8 cellular contexts compared by ENCODE assay signal in genomic region chr3:4722103-4722502, GRCh38.
DNase-seq lines count a peak whose midpoint lies in the region; ATAC-seq and TF ChIP-seq lines count a peak whose summit lies in the region.

No MANE protein-coding gene starts in this region.

- intact Hi-C loops in lower lobe of right lung (cut with DNase I), result no loop called here
- intact Hi-C loops in uterus (cut with DNase I; ENCODE audit: low total_unique reads), result no loop called here

- no peaks in the 10 kb centered on the region for H3K27me3 Mint-ChIP-seq in activated T-cell treated with anti-CD3 and anti-CD28 coated beads, Interleukin-2, amount 50 U/mL, for 24 hours

- peaks cover 0 to 38% (median 0%) of the 10 kb centered on the region in 4 donors for H3K4me1 ChIP-seq in Peyer's patch
- peaks cover 60% of the 10 kb centered on the region for H3K4me1 ChIP-seq in lower lobe of right lung
- H3K4me1 ChIP-seq in uterus, result peaks cover 5 to 19% of the 10 kb centered on the region in 2 donors

- TF ChIP-seq CTCF in Peyer's patch (IDR thresholded peaks at IDR 0.05) (peak in 4 of 6 experiments; percentile 15 to 72 (median 66)), lower lobe of right lung (IDR thresholded peaks at IDR 0.05) (peak; percentile 47), uterus (IDR thresholded peaks at IDR 0.05) (peak; percentile 35 to 57 (median 39))

- no peak overlapping the region for H3K27ac Mint-ChIP-seq in activated T-cell treated with anti-CD3 and anti-CD28 coated beads, Interleukin-2, amount 50 U/mL, for 24 hours

- H3K36me3 ChIP-seq in Peyer's patch, result peaks cover 0 to 8% (median 0%) of the 10 kb centered on the region in 3 donors
- peaks cover 17% of the 10 kb centered on the region for H3K36me3 ChIP-seq in lower lobe of right lung
- no peaks in the 10 kb centered on the region for H3K36me3 ChIP-seq in uterus

- H3K9me3 Mint-ChIP-seq in activated T-cell treated with anti-CD3 and anti-CD28 coated beads, Interleukin-2, amount 50 U/mL, for 24 hours, result no peaks in the 10 kb centered on the region

- H3K4me3 ChIP-seq in Peyer's patch (no peak overlapping the region), lower lobe of right lung (no peak overlapping the region), uterus (no peak overlapping the region)

- peaks cover 29% of the 10 kb centered on the region for H3K4me1 Mint-ChIP-seq in activated T-cell treated with anti-CD3 and anti-CD28 coated beads, Interleukin-2, amount 50 U/mL, for 24 hours (ENCODE audit: low read depth)

- TF ChIP-seq POLR2A in Peyer's patch (IDR thresholded peaks at IDR 0.05), result no peak
- TF ChIP-seq POLR2A in uterus (IDR thresholded peaks at IDR 0.05), result no peak

- H3K36me3 Mint-ChIP-seq in activated T-cell treated with anti-CD3 and anti-CD28 coated beads, Interleukin-2, amount 50 U/mL, for 24 hours (ENCODE audit: low read depth), result peaks cover 65% of the 10 kb centered on the region

- H3K27me3 ChIP-seq in Peyer's patch (no peaks in the 10 kb centered on the region), lower lobe of right lung (ENCODE audit: low read depth) (no peaks in the 10 kb centered on the region), uterus (no peaks in the 10 kb centered on the region)

- H3K9me3 ChIP-seq in Peyer's patch (no peaks in the 10 kb centered on the region), lower lobe of right lung (no peaks in the 10 kb centered on the region), uterus (no peaks in the 10 kb centered on the region)

- peak overlapping the region in 2 of 4 donors; percentile 29 to 44 for H3K27ac ChIP-seq in Peyer's patch
- peak overlapping the region; percentile 58 for H3K27ac ChIP-seq in lower lobe of right lung
- H3K27ac ChIP-seq in uterus, result peak overlapping the region; percentile 68 to 70

- no peak overlapping the region for H3K4me3 Mint-ChIP-seq in activated T-cell treated with anti-CD3 and anti-CD28 coated beads, Interleukin-2, amount 50 U/mL, for 24 hours

- peak; percentile 62 for ATAC-seq in HG03097 (IDR thresholded peaks at IDR 0.05; ENCODE audit: low FRiP score, unreplicated experiment)
- ATAC-seq in lower lobe of right lung, result peak; percentile 55 to 76

- DNase-seq in activated T-cell treated with anti-CD3 and anti-CD28 coated beads, Interleukin-2, amount 50 U/mL, for 24 hours, result peak; percentile 43
- DNase-seq in activated T-cell treated with anti-CD3 and anti-CD28 coated beads, Interleukin-2, amount 50 U/mL, for 1 hour, result no peak
- peak in 1 of 3 donors; percentile 65 for DNase-seq in Peyer's patch
- peak; percentile 74 for DNase-seq in cerebellar cortex (ENCODE audit: low spot score)
- no peak for DNase-seq in lower lobe of right lung
- no peak for DNase-seq in uterus
- DNase-seq in NCI-H2081 treated with DMSO at 0.1 percent for 48 hours (lab: John Stamatoyannopoulos, UW), result no peak

Comparison
In these comparisons a context has a peak if more than half of its experiments do, and no peak if none do; other contexts are left out.
1. DNase-seq: peak in activated T-cell treated with anti-CD3 and anti-CD28 coated beads, Interleukin-2, amount 50 U/mL, for 24 hours (single experiment) and cerebellar cortex (single experiment); none in activated T-cell treated with anti-CD3 and anti-CD28 coated beads, Interleukin-2, amount 50 U/mL, for 1 hour (single experiment), lower lobe of right lung (single experiment), uterus (0 of 2) and NCI-H2081 treated with DMSO at 0.1 percent for 48 hours (single experiment).
2. Peak in every context shown above with its lines, with median percentiles within 50 percentile points of each other: CTCF ChIP-seq.